ENCODE assay signal across 15 cellular contexts in the genomic region with DNA sequence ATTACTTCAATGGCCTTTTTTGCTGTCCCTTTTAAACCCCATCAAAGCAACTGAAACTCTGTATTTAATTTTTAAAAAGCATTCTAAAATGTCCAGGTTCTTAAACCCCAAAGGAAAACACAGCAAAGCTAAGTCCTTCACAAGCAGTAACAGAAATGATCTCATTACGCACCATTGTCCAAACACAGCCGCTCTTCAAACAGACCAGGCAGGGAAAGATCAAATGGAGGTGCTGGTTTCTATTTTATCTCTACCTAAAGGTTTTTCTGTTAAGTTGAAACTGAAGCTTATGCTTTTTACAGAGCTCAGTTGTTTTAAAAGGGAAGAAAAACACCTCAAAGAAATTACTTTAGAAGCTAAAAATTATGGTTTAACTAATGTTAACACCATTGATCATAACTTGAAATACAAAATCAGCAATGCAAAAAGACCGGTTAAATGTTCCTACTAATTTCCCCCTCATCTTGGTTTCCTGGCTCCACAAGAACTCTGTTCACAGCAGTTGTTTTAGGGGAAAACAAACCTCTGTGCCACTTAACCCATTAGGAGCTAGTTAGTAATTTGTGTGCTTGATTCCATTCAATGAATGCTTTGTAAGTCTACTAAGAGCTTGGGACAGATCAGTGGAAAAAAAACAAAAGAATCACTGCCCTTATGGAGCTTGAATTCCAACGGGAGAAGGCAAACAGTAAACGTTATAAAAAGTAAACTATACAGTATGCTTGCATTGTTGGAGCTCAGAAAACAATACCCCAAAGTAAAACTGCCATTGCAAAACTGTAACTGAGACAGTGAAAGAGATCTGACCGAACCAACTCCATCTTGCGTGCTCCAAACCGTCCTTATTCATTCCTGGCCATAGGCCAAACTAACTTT.
A peak's percentile ranks its signal among the peaks of the same experiment; 100 is the strongest.
DNase-seq lines count a peak whose midpoint lies in the region; ATAC-seq and TF ChIP-seq lines count a peak whose summit lies in the region.
"Had no signal": no experiment of that assay in that cellular context is flagged by ENCODE, and none has a peak within 500 bp of the region (broad histone marks: within the 10 kb centered on the region; RNA-seq: fewer than 3 reads in every experiment).

No MANE protein-coding gene starts in this region.

- no peak overlapping the region for H3K4ac ChIP-seq in trophoblast cell (ENCODE audit: low read depth, low read length)

- H4K12ac ChIP-seq in trophoblast cell (ENCODE audit: low read depth, low read length): no peak overlapping the region

- H2BK12ac ChIP-seq in trophoblast cell (ENCODE audit: low read length): no peak overlapping the region

- no peak for ATAC-seq in T-helper 17 cell
- ATAC-seq: naive thymus-derived CD8-positive, alpha-beta T cell had no signal

- H3K27me3 Mint-ChIP-seq in T-helper 17 cell: peaks cover 48% of the 10 kb centered on the region

- no peaks in the 10 kb centered on the region for H3K4me1 Mint-ChIP-seq in T-helper 17 cell
- H3K4me1 Mint-ChIP-seq: CD14-positive monocyte; naive thymus-derived CD8-positive, alpha-beta T cell had no signal

- H2AK5ac ChIP-seq in trophoblast cell (ENCODE audit: low read length): no peak overlapping the region

- H4K91ac ChIP-seq in trophoblast cell (ENCODE audit: low read depth, low read length): no peak overlapping the region

- H3K27ac ChIP-seq in HUES48 (ENCODE audit: low read depth, low read length) (peak overlapping the region; percentile 87), trophoblast cell (ENCODE audit: low read depth, low read length) (peak overlapping the region; percentile 72), esophagus muscularis mucosa (replicated peaks in 1 of 4) (no peak overlapping the region)
- H3K27ac ChIP-seq: KMS-11, vagina had no signal

- H3K4me2 ChIP-seq in trophoblast cell (ENCODE audit: low read length): no peak overlapping the region
- H3K4me2 ChIP-seq: KMS-11 had no signal

- H3K4me3 ChIP-seq in HUES48 (ENCODE audit: low read depth, low read length) (peak overlapping the region; percentile 33; the same call in 1 of the 2 replicates), epithelial cell of esophagus (ENCODE audit: low read length) (no peak overlapping the region), trophoblast cell (ENCODE audit: low read depth, low read length) (no peak overlapping the region), esophagus muscularis mucosa (no peak overlapping the region)
- H3K4me3 ChIP-seq: skin epidermis, vagina had no signal

- no peak overlapping the region for H2BK120ac ChIP-seq in trophoblast cell (ENCODE audit: insufficient read depth, low read length, poor library complexity)

- no peak overlapping the region for H3K14ac ChIP-seq in trophoblast cell (ENCODE audit: low read length)

- H4K8ac ChIP-seq in trophoblast cell (ENCODE audit: low read depth, low read length): no peak overlapping the region

- no peak for TF ChIP-seq EP300 in esophagus muscularis mucosa (IDR thresholded peaks at IDR 0.05)

- peaks cover 7% of the 10 kb centered on the region for H3K79me1 ChIP-seq in trophoblast cell (ENCODE audit: low read length)

- DNase-seq in NCI-H69 (lab: John Stamatoyannopoulos, UW) (peak; percentile 89), epithelial cell of esophagus (ENCODE audit: low read depth) (peak; percentile 39), trophoblast cell (no peak), esophagus muscularis mucosa (ENCODE audit: extremely low spot score) (no peak), T-helper 17 cell (no peak), HPDE6-E6E7 (ENCODE audit: extremely low spot score) (no peak)
- DNase-seq in activated CD4-positive, alpha-beta T cell treated with anti-CD3 and anti-CD28 coated beads, Interleukin-2, amount 50 U/mL, for 1 hour: no peak
- DNase-seq: effector CD4-positive, alpha-beta T cell; naive thymus-derived CD8-positive, alpha-beta T cell had no signal

- intact Hi-C loops in esophagus muscularis mucosa (cut with DNase I): no loop called here

- no peak overlapping the region for H2BK5ac ChIP-seq in trophoblast cell (ENCODE audit: low read depth, low read length, poor library complexity)

- TF ChIP-seq CTCF in epithelial cell of esophagus (IDR thresholded peaks at IDR 0.05; ENCODE audit: insufficient read depth, low read depth, low read length, missing control alignments): no peak
- no peak for TF ChIP-seq CTCF in esophagus muscularis mucosa (IDR thresholded peaks at IDR 0.05)

- H3K9ac ChIP-seq in HUES48 (ENCODE audit: low read depth, low read length) (peak overlapping the region; percentile 27; the same call in 1 of the 2 replicates), trophoblast cell (ENCODE audit: low read length) (no peak overlapping the region)
- H3K9ac ChIP-seq: KMS-11 had no signal

- H3K27ac Mint-ChIP-seq in T-helper 17 cell: no peak overlapping the region
- H3K27ac Mint-ChIP-seq: CD14-positive monocyte; naive thymus-derived CD8-positive, alpha-beta T cell; T-helper 2 cell treated with Interferon-gamma antibody and Interleukin-4, amounts not matched to agents 5 μg/mL and 100 μg/mL, for 36 hours had no signal

- H3K4me1 ChIP-seq in HUES48 (ENCODE audit: control insufficient read depth, insufficient read depth, low read length): peaks cover 32% of the 10 kb centered on the region
- H3K4me1 ChIP-seq in trophoblast cell (ENCODE audit: control insufficient read depth in 1 of 2, insufficient read depth in 2 of 2, low read length in 2 of 2): peaks cover 13 to 20% of the 10 kb centered on the region in 2 experiments
- H3K4me1 ChIP-seq in esophagus muscularis mucosa: no peaks in the 10 kb centered on the region

- H3K27me3 ChIP-seq in HUES48 (ENCODE audit: control insufficient read depth, insufficient read depth, low read length): no peaks in the 10 kb centered on the region
- no peaks in the 10 kb centered on the region for H3K27me3 ChIP-seq in trophoblast cell (ENCODE audit: insufficient read depth, low read length)
- H3K27me3 ChIP-seq in esophagus muscularis mucosa: peaks cover 0 to 4% (median 0%) of the 10 kb centered on the region in 4 donors
- H3K27me3 ChIP-seq: vagina had no signal

- no peaks in the 10 kb centered on the region for H3K36me3 ChIP-seq in HUES48 (ENCODE audit: control insufficient read depth, insufficient read depth, low read length)
- no peaks in the 10 kb centered on the region for H3K36me3 ChIP-seq in trophoblast cell (ENCODE audit: control insufficient read depth in 1 of 2, insufficient read depth in 2 of 2, low read length in 2 of 2)
- H3K36me3 ChIP-seq in esophagus muscularis mucosa: no peaks in the 10 kb centered on the region
- H3K36me3 ChIP-seq: vagina had no signal

- H3K79me2 ChIP-seq in trophoblast cell (ENCODE audit: control insufficient read depth, insufficient read depth, low read length, poor library complexity): no peaks in the 10 kb centered on the region

- no peak for TF ChIP-seq POLR2A in esophagus muscularis mucosa (IDR thresholded peaks at IDR 0.05; ENCODE audit: low read depth)

- no peak overlapping the region for H3K23ac ChIP-seq in trophoblast cell (ENCODE audit: low read length)

- no peak overlapping the region for H2AFZ ChIP-seq in trophoblast cell (ENCODE audit: insufficient read depth, low read length, poor library complexity)

- no peak overlapping the region for H3K4me3 Mint-ChIP-seq in T-helper 17 cell
- H3K4me3 Mint-ChIP-seq: CD14-positive monocyte; naive thymus-derived CD8-positive, alpha-beta T cell; T-helper 2 cell treated with Interferon-gamma antibody and Interleukin-4, amounts not matched to agents 5 μg/mL and 100 μg/mL, for 36 hours had no signal

- no CpG with 5 or more reads among the region's 8 CpGs for WGBS in trophoblast cell (ENCODE audit: extremely low coverage, insufficient coverage, insufficient read length)
- WGBS in esophagus muscularis mucosa: 48% methylated on average over 8 of the region's 8 CpGs

- H3K9me3 ChIP-seq in HUES48 (ENCODE audit: control insufficient read depth, insufficient read depth, low read length): no peaks in the 10 kb centered on the region
- no peaks in the 10 kb centered on the region for H3K9me3 ChIP-seq in trophoblast cell (ENCODE audit: insufficient read depth, low read depth, low read length)
- no peaks in the 10 kb centered on the region for H3K9me3 ChIP-seq in esophagus muscularis mucosa
- no peaks in the 10 kb centered on the region for H3K9me3 ChIP-seq in T-helper 17 cell (ENCODE audit: control insufficient read depth, low read length, poor library complexity, severe bottlenecking)
- H3K9me3 ChIP-seq: vagina had no signal

- no peak overlapping the region for H3K18ac ChIP-seq in trophoblast cell (ENCODE audit: low read length)

- H3K36me3 Mint-ChIP-seq in T-helper 17 cell (ENCODE audit: low read depth): no peaks in the 10 kb centered on the region
- H3K36me3 Mint-ChIP-seq: CD14-positive monocyte; naive thymus-derived CD8-positive, alpha-beta T cell had no signal

Comparison
In these comparisons a context has a peak if more than half of its experiments do, and no peak if none do; other contexts are left out.
1. H3K27ac ChIP-seq: peak in HUES48 (single experiment) and trophoblast cell (single experiment); none in esophagus muscularis mucosa (0 of 4).
2. DNase-seq: peak in NCI-H69 (single experiment) and epithelial cell of esophagus (single experiment); none in trophoblast cell (0 of 2), esophagus muscularis mucosa (single experiment), T-helper 17 cell (0 of 3), HPDE6-E6E7 (single experiment) and activated CD4-positive, alpha-beta T cell treated with anti-CD3 and anti-CD28 coated beads, Interleukin-2, amount 50 U/mL, for 1 hour (single experiment).